1 cellular context compared by ENCODE assay signal in genomic region chr16:75566040-75566888, GRCh38.
TF ChIP-seq lines count a peak whose summit lies in the region.

Gene GABARAPL2 (plus strand): TSS chr16:75566379. CDS start chr16:75566487, 108 bp downstream.

TF ChIP-seq in HepG2, 621 proteins besides CTCF, POLR2A, EP300 and RAD21 (continued from another document and continues in another):
- TF ChIP-seq, protein P1, sequence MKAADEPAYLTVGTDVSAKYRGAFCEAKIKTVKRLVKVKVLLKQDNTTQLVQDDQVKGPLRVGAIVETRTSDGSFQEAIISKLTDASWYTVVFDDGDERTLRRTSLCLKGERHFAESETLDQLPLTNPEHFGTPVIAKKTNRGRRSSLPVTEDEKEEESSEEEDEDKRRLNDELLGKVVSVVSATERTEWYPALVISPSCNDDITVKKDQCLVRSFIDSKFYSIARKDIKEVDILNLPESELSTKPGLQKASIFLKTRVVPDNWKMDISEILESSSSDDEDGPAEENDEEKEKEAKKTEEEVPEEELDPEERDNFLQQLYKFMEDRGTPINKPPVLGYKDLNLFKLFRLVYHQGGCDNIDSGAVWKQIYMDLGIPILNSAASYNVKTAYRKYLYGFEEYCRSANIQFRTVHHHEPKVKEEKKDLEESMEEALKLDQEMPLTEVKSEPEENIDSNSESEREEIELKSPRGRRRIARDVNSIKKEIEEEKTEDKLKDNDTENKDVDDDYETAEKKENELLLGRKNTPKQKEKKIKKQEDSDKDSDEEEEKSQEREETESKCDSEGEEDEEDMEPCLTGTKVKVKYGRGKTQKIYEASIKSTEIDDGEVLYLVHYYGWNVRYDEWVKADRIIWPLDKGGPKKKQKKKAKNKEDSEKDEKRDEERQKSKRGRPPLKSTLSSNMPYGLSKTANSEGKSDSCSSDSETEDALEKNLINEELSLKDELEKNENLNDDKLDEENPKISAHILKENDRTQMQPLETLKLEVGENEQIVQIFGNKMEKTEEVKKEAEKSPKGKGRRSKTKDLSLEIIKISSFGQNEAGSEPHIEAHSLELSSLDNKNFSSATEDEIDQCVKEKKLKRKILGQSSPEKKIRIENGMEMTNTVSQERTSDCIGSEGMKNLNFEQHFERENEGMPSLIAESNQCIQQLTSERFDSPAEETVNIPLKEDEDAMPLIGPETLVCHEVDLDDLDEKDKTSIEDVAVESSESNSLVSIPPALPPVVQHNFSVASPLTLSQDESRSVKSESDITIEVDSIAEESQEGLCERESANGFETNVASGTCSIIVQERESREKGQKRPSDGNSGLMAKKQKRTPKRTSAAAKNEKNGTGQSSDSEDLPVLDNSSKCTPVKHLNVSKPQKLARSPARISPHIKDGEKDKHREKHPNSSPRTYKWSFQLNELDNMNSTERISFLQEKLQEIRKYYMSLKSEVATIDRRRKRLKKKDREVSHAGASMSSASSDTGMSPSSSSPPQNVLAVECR (CRISPR knock-in tag; IDR thresholded peaks at IDR 0.05; ENCODE audit: borderline replicate concordance), result peak; percentile 96
- TF ChIP-seq ZNF556 (CRISPR knock-in tag; IDR thresholded peaks at IDR 0.05; ENCODE audit: borderline replicate concordance) (peak; percentile 92; the same call in 1 of the 2 replicates), DMTF1 (CRISPR knock-in tag; IDR thresholded peaks at IDR 0.05) (no peak; the same call in 1 of the 2 replicates), NRL (CRISPR knock-in tag; IDR thresholded peaks at IDR 0.05; ENCODE audit: borderline replicate concordance) (0 out of 2 replicates have a peak, but pooled peaks have one; percentile 43), ZNF83 (CRISPR knock-in tag; IDR thresholded peaks at IDR 0.05; ENCODE audit: borderline replicate concordance) (peak; percentile 54; the same call in 1 of the 2 replicates), SIN3A (IDR thresholded peaks at IDR 0.05; ENCODE audit: borderline replicate concordance, low read depth, low read length) (no peak; the same call in 1 of the 2 replicates), MLX (CRISPR knock-in tag; IDR thresholded peaks at IDR 0.05) (no peak), ZNF180 (CRISPR knock-in tag; IDR thresholded peaks at IDR 0.05; ENCODE audit: borderline replicate concordance, low read depth) (0 out of 2 replicates have a peak, but pooled peaks have one; percentile 35), MED8 (CRISPR knock-in tag; IDR thresholded peaks at IDR 0.05; ENCODE audit: insufficient replicate concordance) (no peak), NFYB (CRISPR knock-in tag; IDR thresholded peaks at IDR 0.05) (peak; percentile 32; the same call in 1 of the 2 replicates), PRPF4 (IDR thresholded peaks at IDR 0.05; ENCODE audit: low read depth, low read length, poor library complexity, severe bottlenecking) (no peak), MXD4 (CRISPR knock-in tag; IDR thresholded peaks at IDR 0.05) (peak; percentile 72; the same call in 1 of the 2 replicates), RXRA (CRISPR knock-in tag; IDR thresholded peaks at IDR 0.05) (peak; percentile 49), ZNF691 (CRISPR knock-in tag; IDR thresholded peaks at IDR 0.05; ENCODE audit: borderline replicate concordance, low read depth) (peak; percentile 88), ATF2 (CRISPR knock-in tag; IDR thresholded peaks at IDR 0.05) (0 out of 2 replicates have a peak, but pooled peaks have one; percentile 26), STAT5B (CRISPR knock-in tag; IDR thresholded peaks at IDR 0.05) (no peak), NFIB (CRISPR knock-in tag; IDR thresholded peaks at IDR 0.05; ENCODE audit: borderline replicate concordance) (no peak), REXO4 (CRISPR knock-in tag; IDR thresholded peaks at IDR 0.05; ENCODE audit: borderline replicate concordance) (no peak; the same call in 1 of the 2 replicates), ZNF543 (CRISPR knock-in tag; IDR thresholded peaks at IDR 0.05) (peak; percentile 83), ISL2 (CRISPR knock-in tag; IDR thresholded peaks at IDR 0.05) (peak; percentile 60; the same call in 1 of the 2 replicates), MAFG (CRISPR knock-in tag; IDR thresholded peaks at IDR 0.05) (0 out of 2 replicates have a peak, but pooled peaks have one; percentile 32), RFX5 (IDR thresholded peaks at IDR 0.05; ENCODE audit: low read depth, low read length) (no peak), SOX5 (CRISPR knock-in tag; IDR thresholded peaks at IDR 0.05; ENCODE audit: borderline replicate concordance) (no peak), NFKB2 (CRISPR knock-in tag; IDR thresholded peaks at IDR 0.05; ENCODE audit: borderline replicate concordance) (peak; percentile 67; the same call in 1 of the 2 replicates), ZNF251 (CRISPR knock-in tag; IDR thresholded peaks at IDR 0.05) (no peak), KDM5B (CRISPR knock-in tag; IDR thresholded peaks at IDR 0.05; ENCODE audit: borderline replicate concordance) (peak; percentile 71; the same call in 1 of the 2 replicates), ZNF30 (CRISPR knock-in tag; IDR thresholded peaks at IDR 0.05) (no peak), PPARG (CRISPR knock-in tag; conservative IDR thresholded peaks at IDR 0.05) (no peak), PHB2 (IDR thresholded peaks at IDR 0.05; ENCODE audit: partially characterized antibody) (no peak), MEIS2 (CRISPR knock-in tag; IDR thresholded peaks at IDR 0.05) (peak; percentile 50; the same call in 1 of the 2 replicates), PBX2 (CRISPR knock-in tag; IDR thresholded peaks at IDR 0.05) (peak; percentile 32; the same call in 1 of the 2 replicates), ZNF672 (CRISPR knock-in tag; IDR thresholded peaks at IDR 0.05) (no peak), SSRP1 (CRISPR knock-in tag; IDR thresholded peaks at IDR 0.05) (no peak), REL (CRISPR knock-in tag; conservative IDR thresholded peaks at IDR 0.05) (peak; percentile 89; the same call in 1 of the 2 replicates), ZNF317 (CRISPR knock-in tag; IDR thresholded peaks at IDR 0.05) (no peak), MIXL1 (CRISPR knock-in tag; IDR thresholded peaks at IDR 0.05) (no peak), GTF3A (CRISPR knock-in tag; conservative IDR thresholded peaks at IDR 0.05) (0 out of 2 replicates have a peak, but pooled peaks have one; percentile 75), NR2C2 (CRISPR knock-in tag; IDR thresholded peaks at IDR 0.05; ENCODE audit: borderline replicate concordance) (peak; percentile 41; the same call in 1 of the 2 replicates), NFE2L2 (IDR thresholded peaks at IDR 0.05; ENCODE audit: low read length) (no peak), ZNF451 (CRISPR knock-in tag; IDR thresholded peaks at IDR 0.05) (peak; percentile 55; the same call in 1 of the 2 replicates), BRCA1 (CRISPR knock-in tag; IDR thresholded peaks at IDR 0.05) (0 out of 2 replicates have a peak, but pooled peaks have one; percentile 42)
- TF ChIP-seq, protein P2, sequence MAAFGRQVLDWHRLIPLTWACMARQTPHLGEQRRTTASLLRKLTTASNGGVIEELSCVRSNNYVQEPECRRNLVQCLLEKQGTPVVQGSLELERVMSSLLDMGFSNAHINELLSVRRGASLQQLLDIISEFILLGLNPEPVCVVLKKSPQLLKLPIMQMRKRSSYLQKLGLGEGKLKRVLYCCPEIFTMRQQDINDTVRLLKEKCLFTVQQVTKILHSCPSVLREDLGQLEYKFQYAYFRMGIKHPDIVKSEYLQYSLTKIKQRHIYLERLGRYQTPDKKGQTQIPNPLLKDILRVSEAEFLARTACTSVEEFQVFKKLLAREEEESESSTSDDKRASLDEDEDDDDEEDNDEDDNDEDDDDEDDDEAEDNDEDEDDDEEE (CRISPR knock-in tag; IDR thresholded peaks at IDR 0.05), result no peak
- TF ChIP-seq, protein P3, sequence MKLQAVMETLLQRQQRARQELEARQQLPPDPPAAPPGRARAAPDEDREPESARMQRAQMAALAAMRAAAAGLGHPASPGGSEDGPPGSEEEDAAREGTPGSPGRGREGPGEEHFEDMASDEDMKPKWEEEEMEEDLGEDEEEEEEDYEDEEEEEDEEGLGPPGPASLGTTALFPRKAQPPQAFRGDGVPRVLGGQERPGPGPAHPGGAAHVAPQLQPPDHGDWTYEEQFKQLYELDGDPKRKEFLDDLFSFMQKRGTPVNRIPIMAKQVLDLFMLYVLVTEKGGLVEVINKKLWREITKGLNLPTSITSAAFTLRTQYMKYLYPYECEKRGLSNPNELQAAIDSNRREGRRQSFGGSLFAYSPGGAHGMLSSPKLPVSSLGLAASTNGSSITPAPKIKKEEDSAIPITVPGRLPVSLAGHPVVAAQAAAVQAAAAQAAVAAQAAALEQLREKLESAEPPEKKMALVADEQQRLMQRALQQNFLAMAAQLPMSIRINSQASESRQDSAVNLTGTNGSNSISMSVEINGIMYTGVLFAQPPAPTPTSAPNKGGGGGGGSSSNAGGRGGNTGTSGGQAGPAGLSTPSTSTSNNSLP (IDR thresholded peaks at IDR 0.05; ENCODE audit: low read depth, low read length), result no peak
- TF ChIP-seq, protein P4, sequence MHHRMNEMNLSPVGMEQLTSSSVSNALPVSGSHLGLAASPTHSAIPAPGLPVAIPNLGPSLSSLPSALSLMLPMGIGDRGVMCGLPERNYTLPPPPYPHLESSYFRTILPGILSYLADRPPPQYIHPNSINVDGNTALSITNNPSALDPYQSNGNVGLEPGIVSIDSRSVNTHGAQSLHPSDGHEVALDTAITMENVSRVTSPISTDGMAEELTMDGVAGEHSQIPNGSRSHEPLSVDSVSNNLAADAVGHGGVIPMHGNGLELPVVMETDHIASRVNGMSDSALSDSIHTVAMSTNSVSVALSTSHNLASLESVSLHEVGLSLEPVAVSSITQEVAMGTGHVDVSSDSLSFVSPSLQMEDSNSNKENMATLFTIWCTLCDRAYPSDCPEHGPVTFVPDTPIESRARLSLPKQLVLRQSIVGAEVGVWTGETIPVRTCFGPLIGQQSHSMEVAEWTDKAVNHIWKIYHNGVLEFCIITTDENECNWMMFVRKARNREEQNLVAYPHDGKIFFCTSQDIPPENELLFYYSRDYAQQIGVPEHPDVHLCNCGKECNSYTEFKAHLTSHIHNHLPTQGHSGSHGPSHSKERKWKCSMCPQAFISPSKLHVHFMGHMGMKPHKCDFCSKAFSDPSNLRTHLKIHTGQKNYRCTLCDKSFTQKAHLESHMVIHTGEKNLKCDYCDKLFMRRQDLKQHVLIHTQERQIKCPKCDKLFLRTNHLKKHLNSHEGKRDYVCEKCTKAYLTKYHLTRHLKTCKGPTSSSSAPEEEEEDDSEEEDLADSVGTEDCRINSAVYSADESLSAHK (CRISPR knock-in tag; IDR thresholded peaks at IDR 0.05; ENCODE audit: borderline replicate concordance), result no peak
- TF ChIP-seq, protein P5, sequence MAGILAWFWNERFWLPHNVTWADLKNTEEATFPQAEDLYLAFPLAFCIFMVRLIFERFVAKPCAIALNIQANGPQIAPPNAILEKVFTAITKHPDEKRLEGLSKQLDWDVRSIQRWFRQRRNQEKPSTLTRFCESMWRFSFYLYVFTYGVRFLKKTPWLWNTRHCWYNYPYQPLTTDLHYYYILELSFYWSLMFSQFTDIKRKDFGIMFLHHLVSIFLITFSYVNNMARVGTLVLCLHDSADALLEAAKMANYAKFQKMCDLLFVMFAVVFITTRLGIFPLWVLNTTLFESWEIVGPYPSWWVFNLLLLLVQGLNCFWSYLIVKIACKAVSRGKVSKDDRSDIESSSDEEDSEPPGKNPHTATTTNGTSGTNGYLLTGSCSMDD (CRISPR knock-in tag; IDR thresholded peaks at IDR 0.05), result 0 out of 2 replicates have a peak, but pooled peaks have one; percentile 11
- TF ChIP-seq, protein P6, sequence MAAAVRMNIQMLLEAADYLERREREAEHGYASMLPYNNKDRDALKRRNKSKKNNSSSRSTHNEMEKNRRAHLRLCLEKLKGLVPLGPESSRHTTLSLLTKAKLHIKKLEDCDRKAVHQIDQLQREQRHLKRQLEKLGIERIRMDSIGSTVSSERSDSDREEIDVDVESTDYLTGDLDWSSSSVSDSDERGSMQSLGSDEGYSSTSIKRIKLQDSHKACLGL (CRISPR knock-in tag; IDR thresholded peaks at IDR 0.05), result peak; percentile 41; the same call in 1 of the 2 replicates
